Comparison of ENCODE assay signal across 8 cellular contexts in the genomic region with DNA sequence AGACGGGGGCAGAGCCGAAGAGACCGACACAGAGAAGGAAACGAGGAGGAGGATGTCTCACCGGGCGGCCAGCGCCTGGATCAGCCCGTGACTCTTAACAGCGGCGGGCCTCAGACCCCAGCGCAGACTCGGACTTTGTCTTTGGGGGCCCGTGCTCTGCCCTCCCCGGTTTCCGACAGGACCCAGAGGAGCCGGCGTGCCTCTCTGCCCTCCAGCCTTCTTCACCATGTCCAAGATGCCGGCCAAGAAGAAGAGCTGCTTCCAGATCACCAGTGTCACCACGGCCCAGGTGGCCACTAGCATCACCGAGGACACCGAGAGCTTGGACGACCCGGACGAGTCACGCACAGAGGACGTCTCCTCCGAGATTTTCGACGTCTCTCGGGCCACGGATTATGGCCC. TPM values are rescaled to one million over a fixed set of nuclear protein-coding genes. Genes with fewer than 3 reads are reported as not detected.
DNase-seq lines count a peak whose midpoint lies in the region; ATAC-seq and TF ChIP-seq lines count a peak whose summit lies in the region.

No MANE protein-coding gene starts in this region.

- DNase-seq in NCI-H526 (lab: John Stamatoyannopoulos, UW): peak; percentile 54 to 81
- DNase-seq in NCI-H526 treated with DMSO at 0.1 percent for 48 hours (lab: John Stamatoyannopoulos, UW): no peak
- peak in 1 of 3 donors; percentile 25 for DNase-seq in Peyer's patch
- DNase-seq in pons (ENCODE audit: low spot score): peak; percentile 42
- DNase-seq in NCI-H2196 (lab: John Stamatoyannopoulos, UW; ENCODE audit: unreplicated experiment): no peak
- no peak for DNase-seq in central memory CD4-positive, alpha-beta T cell

- no peak for ATAC-seq in GM18909 (IDR thresholded peaks at IDR 0.05; ENCODE audit: poor library complexity, unreplicated experiment)

- WGBS in esophagus, 2 donors: 0% methylated on average over 26 to 31 of the region's 31 CpGs

- H3K27ac ChIP-seq in Peyer's patch (peak overlapping the region; percentile 95 to 99 (median 99)), esophagus (ENCODE audit: low read depth in 2 of 2, low read length in 1 of 2) (peak overlapping the region; percentile 99 to 100)

- H3K4me1 ChIP-seq in Peyer's patch: peaks cover 0 to 8% (median 3%) of the 10 kb centered on the region in 4 donors
- H3K4me1 ChIP-seq in esophagus (ENCODE audit: control insufficient read depth in 2 of 2, insufficient read depth in 2 of 2, low read length in 1 of 2): no peaks in the 10 kb centered on the region

- TF ChIP-seq POLR2A in Peyer's patch (IDR thresholded peaks at IDR 0.05): no peak

- H3K27me3 ChIP-seq in Peyer's patch: no peaks in the 10 kb centered on the region
- no peaks in the 10 kb centered on the region for H3K27me3 ChIP-seq in esophagus (ENCODE audit: control insufficient read depth in 1 of 2, insufficient read depth in 2 of 2, low read length in 2 of 2)

- H3K4me3 ChIP-seq in Peyer's patch: peak overlapping the region; percentile 78 to 87 (median 84)
- H3K4me3 ChIP-seq in esophagus (ENCODE audit: low read depth in 1 of 2, low read length in 2 of 2): peak overlapping the region; percentile 83 to 100

- H3K9me3 ChIP-seq in Peyer's patch (no peaks in the 10 kb centered on the region), esophagus (ENCODE audit: control insufficient read depth in 2 of 2, insufficient read depth in 1 of 2, low read depth in 1 of 2, low read length in 1 of 2) (peaks cover 0 to 3% of the 10 kb centered on the region in 2 donors)

- no peak for TF ChIP-seq CTCF in Peyer's patch (IDR thresholded peaks at IDR 0.05)

- H3K36me3 ChIP-seq in Peyer's patch: no peaks in the 10 kb centered on the region
- peaks cover 0 to 6% of the 10 kb centered on the region in 2 donors for H3K36me3 ChIP-seq in esophagus (ENCODE audit: control insufficient read depth in 2 of 2, insufficient read depth in 2 of 2, low read length in 1 of 2)

RNA-seq across cellular contexts. Expression of gene TSC22D2, which starts 1.0 kb away (rescaled TPM):
- total RNA-seq in Peyer's patch: 10 to 100 TPM; 19.0 to 35.2 (median 22.2) TPM
- polyA plus RNA-seq in esophagus: 10 to 100 TPM; 10.3 to 27.5 TPM

Comparison
In these comparisons a context has a peak if more than half of its experiments do, and no peak if none do; other contexts are left out.
1. DNase-seq: peak in NCI-H526 (2 of 2) and pons (single experiment); none in NCI-H526 treated with DMSO at 0.1 percent for 48 hours (single experiment), NCI-H2196 (single experiment) and central memory CD4-positive, alpha-beta T cell (single experiment).